ENCODE assay signal across 10 cellular contexts in genomic region chr1:204623894-204624361, GRCh38.
DNase-seq lines count a peak whose midpoint lies in the region; ATAC-seq and TF ChIP-seq lines count a peak whose summit lies in the region.
"Had no signal": no experiment of that assay in that cellular context is flagged by ENCODE, and none has a peak within 500 bp of the region (broad histone marks: within the 10 kb centered on the region; RNA-seq: fewer than 3 reads in every experiment).

No MANE protein-coding gene starts in this region.

- H3K27ac ChIP-seq in A673 (ENCODE audit: low read depth, low read length, poor library complexity, severe bottlenecking) (no peak overlapping the region), OCI-LY7 (ENCODE audit: low read depth, low read length, poor library complexity, severe bottlenecking) (no peak overlapping the region)
- H3K27ac ChIP-seq: parathyroid adenoma had no signal

- H4K20me1 ChIP-seq in OCI-LY7 (ENCODE audit: insufficient read depth, low read length), result no peaks in the 10 kb centered on the region

- H3K4me2 ChIP-seq in OCI-LY7 (ENCODE audit: low read length), result no peak overlapping the region

- H3K27ac Mint-ChIP-seq in activated T-helper 2 cell treated with anti-CD3 and anti-CD28 coated beads, Interferon-gamma antibody, Interleukin-2, Interleukin-4, amounts not matched to agents 10 μg/mL and 5 μg/mL and 100 μg/mL, durations not matched to agents 14 hours and 24 hours and 36 hours, result no peak overlapping the region

- no peaks in the 10 kb centered on the region for H3K36me3 ChIP-seq in A673 (ENCODE audit: insufficient read depth, low read length, poor library complexity, severe bottlenecking)
- no peaks in the 10 kb centered on the region for H3K36me3 ChIP-seq in OCI-LY7 (ENCODE audit: insufficient read depth, low read length)

- H3K4me3 ChIP-seq in A673 (ENCODE audit: low read depth, low read length, poor library complexity, severe bottlenecking) (no peak overlapping the region), OCI-LY7 (ENCODE audit: low read depth, low read length, poor library complexity, severe bottlenecking) (no peak overlapping the region), foreskin fibroblast (ENCODE audit: low read depth in 1 of 2, low read length in 2 of 2) (no peak overlapping the region)

- no peaks in the 10 kb centered on the region for H3K27me3 Mint-ChIP-seq in activated T-helper 2 cell treated with anti-CD3 and anti-CD28 coated beads, Interferon-gamma antibody, Interleukin-2, Interleukin-4, amounts not matched to agents 10 μg/mL and 5 μg/mL and 100 μg/mL, durations not matched to agents 14 hours and 24 hours and 36 hours (ENCODE audit: low read depth)

- ATAC-seq in HG03280 (IDR thresholded peaks at IDR 0.05; ENCODE audit: unreplicated experiment), result no peak

- TF ChIP-seq CTCF in A673 (conservative IDR thresholded peaks at IDR 0.05; ENCODE audit: low read depth, low read length) (0 out of 2 replicates have a peak, but pooled peaks have one; percentile 19), OCI-LY7 (conservative IDR thresholded peaks at IDR 0.05; ENCODE audit: low read length) (peak; percentile 60), foreskin fibroblast (IDR thresholded peaks at IDR 0.05; ENCODE audit: low read depth, low read length) (peak; percentile 21)

- POLR2A ChIA-PET in A673 (lab: Charles Lee; ENCODE audit: low non-redundant PET), result interaction anchor here (0.6 kb wide), 1 partner anchor 40 kb away, joined by 3 read pairs; no protein-coding TSS in a partner anchor
- POLR2A ChIA-PET in OCI-LY7 (lab: Charles Lee), result interaction anchor here (0.6 to 0.9 kb wide), 2 partner anchors 9 to 889 kb away, joined by 3 to 4 read pairs; no protein-coding TSS in a partner anchor

- H2AFZ ChIP-seq in OCI-LY7 (ENCODE audit: low read length), result no peak overlapping the region
- H2AFZ ChIP-seq: parathyroid adenoma had no signal

- H3K9me3 ChIP-seq in A673 (ENCODE audit: low read depth, low read length, poor library complexity, severe bottlenecking) (no peaks in the 10 kb centered on the region), OCI-LY7 (ENCODE audit: low read length) (no peaks in the 10 kb centered on the region)

- DNase-seq in A673 (ENCODE audit: low spot score) (peak; percentile 29), ELR (ENCODE audit: low read depth) (peak; percentile 48), OCI-LY7 (ENCODE audit: low spot score) (peak; percentile 57), foreskin fibroblast (peak in 1 of 2 donors; percentile 11), activated gamma-delta T cell treated with Interleukin-2 at 50 U/mL for 16 hours (no peak), posterior vena cava (ENCODE audit: low spot score) (no peak)
- DNase-seq in activated T-helper 2 cell treated with anti-CD3 and anti-CD28 coated beads, Interferon-gamma antibody, Interleukin-2, Interleukin-4, amounts not matched to agents 10 μg/mL and 5 μg/mL and 100 μg/mL, durations not matched to agents 14 hours and 24 hours and 36 hours (ENCODE audit: low spot score), result no peak
- DNase-seq: activated T-cell treated with anti-CD3 and anti-CD28 coated beads for 4 hours had no signal

- no peaks in the 10 kb centered on the region for H3K9me3 Mint-ChIP-seq in activated T-helper 2 cell treated with anti-CD3 and anti-CD28 coated beads, Interferon-gamma antibody, Interleukin-2, Interleukin-4, amounts not matched to agents 10 μg/mL and 5 μg/mL and 100 μg/mL, durations not matched to agents 14 hours and 24 hours and 36 hours

- no peaks in the 10 kb centered on the region for H3K4me1 Mint-ChIP-seq in activated T-helper 2 cell treated with anti-CD3 and anti-CD28 coated beads, Interferon-gamma antibody, Interleukin-2, Interleukin-4, amounts not matched to agents 10 μg/mL and 5 μg/mL and 100 μg/mL, durations not matched to agents 14 hours and 24 hours and 36 hours (ENCODE audit: low read depth)

- intact Hi-C loops in A673 (cut with micrococcal nuclease; ENCODE audit: unreplicated experiment), result no loop called here
- intact Hi-C loops in OCI-LY7 (cut with micrococcal nuclease; ENCODE audit: unreplicated experiment), result loop anchor here (1.0 kb wide), 1 partner anchor 58 kb away; no protein-coding TSS in a partner anchor
- intact Hi-C loops in posterior vena cava (cut with DNase I), result no loop called here
- intact Hi-C loops in activated T-helper 2 cell treated with anti-CD3 and anti-CD28 coated beads, Interferon-gamma antibody, Interleukin-2, Interleukin-4, amounts not matched to agents 10 μg/mL and 5 μg/mL and 100 μg/mL, durations not matched to agents 14 hours and 24 hours and 36 hours (cut with micrococcal nuclease), result no loop called here

- no peaks in the 10 kb centered on the region for H3K79me2 ChIP-seq in OCI-LY7 (ENCODE audit: insufficient read depth, low read depth, low read length)
- H3K79me2 ChIP-seq: parathyroid adenoma had no signal

- no peaks in the 10 kb centered on the region for H3K27me3 ChIP-seq in A673 (replicated peaks; ENCODE audit: insufficient read depth, low read depth, low read length, poor library complexity)

- H3K9me2 ChIP-seq in OCI-LY7 (ENCODE audit: insufficient read depth, low read length), result no peaks in the 10 kb centered on the region

- H3K36me3 Mint-ChIP-seq in activated T-helper 2 cell treated with anti-CD3 and anti-CD28 coated beads, Interferon-gamma antibody, Interleukin-2, Interleukin-4, amounts not matched to agents 10 μg/mL and 5 μg/mL and 100 μg/mL, durations not matched to agents 14 hours and 24 hours and 36 hours (ENCODE audit: low read depth), result no peaks in the 10 kb centered on the region

- H3K4me3 Mint-ChIP-seq in activated T-helper 2 cell treated with anti-CD3 and anti-CD28 coated beads, Interferon-gamma antibody, Interleukin-2, Interleukin-4, amounts not matched to agents 10 μg/mL and 5 μg/mL and 100 μg/mL, durations not matched to agents 14 hours and 24 hours and 36 hours (ENCODE audit: low read depth), result no peak overlapping the region

- CTCF ChIA-PET in A673 (lab: Charles Lee) (no interaction called here), OCI-LY7 (lab: Charles Lee; ENCODE audit: unreplicated experiment) (interaction anchor here (0.6 kb wide), 2 partner anchors 323 to 694 kb away, joined by 3 read pairs; no protein-coding TSS in a partner anchor)

- H3K4me1 ChIP-seq in A673 (ENCODE audit: insufficient read depth, low read length, poor library complexity, severe bottlenecking) (no peaks in the 10 kb centered on the region), OCI-LY7 (ENCODE audit: insufficient read depth, low read length, poor library complexity, severe bottlenecking) (no peaks in the 10 kb centered on the region)
- H3K4me1 ChIP-seq: parathyroid adenoma had no signal

- BruUV-seq in A673 (replicated peaks; lab: Mats Ljungman, UMichigan) (no TSS peak), OCI-LY7 (replicated peaks; lab: Mats Ljungman, UMichigan) (no TSS peak)

Comparison
In these comparisons a context has a peak if more than half of its experiments do, and no peak if none do; other contexts are left out.
1. DNase-seq: peak in A673 (single experiment), ELR (single experiment) and OCI-LY7 (single experiment); none in activated gamma-delta T cell treated with Interleukin-2 at 50 U/mL for 16 hours (single experiment), posterior vena cava (single experiment) and activated T-helper 2 cell treated with anti-CD3 and anti-CD28 coated beads, Interferon-gamma antibody, Interleukin-2, Interleukin-4, amounts not matched to agents 10 μg/mL and 5 μg/mL and 100 μg/mL, durations not matched to agents 14 hours and 24 hours and 36 hours (single experiment).
2. Peak in every context shown above with its lines, with median percentiles within 50 percentile points of each other: CTCF ChIP-seq.